ENCODE assay signal across 1 cellular context in the genomic region with DNA sequence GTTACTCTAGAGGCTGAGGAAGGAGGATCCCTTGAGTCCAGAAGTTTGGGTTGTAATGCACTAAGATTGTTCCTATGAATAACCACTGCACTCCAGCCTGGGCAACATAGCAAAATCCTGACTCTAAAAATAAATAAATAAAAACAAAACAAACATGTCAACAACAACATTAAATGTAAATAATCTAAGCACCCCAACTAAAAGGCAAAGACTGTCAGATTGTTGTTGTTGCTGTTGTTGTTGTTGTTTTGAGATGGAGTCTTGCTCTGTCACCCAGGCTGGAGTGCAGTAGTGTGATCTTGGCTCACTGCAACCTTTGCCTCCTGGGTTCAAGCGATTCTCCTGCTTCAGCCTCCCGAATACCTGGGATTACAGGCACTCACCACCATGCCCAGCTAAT. TPM values are rescaled to one million over a fixed set of nuclear protein-coding genes. Genes with fewer than 3 reads are reported as not detected.
"Had no signal": no experiment of that assay in that cellular context is flagged by ENCODE, and none has a peak within 500 bp of the region (broad histone marks: within the 10 kb centered on the region; RNA-seq: fewer than 3 reads in every experiment).

No MANE protein-coding gene starts in this region.

RNA-seq across cellular contexts. Expression of gene CLHC1, which starts 40.2 kb away (rescaled TPM):
- total RNA-seq: ascending aorta had no signal
